Comparison of ENCODE assay signal across 27 cellular contexts in the genomic region with DNA sequence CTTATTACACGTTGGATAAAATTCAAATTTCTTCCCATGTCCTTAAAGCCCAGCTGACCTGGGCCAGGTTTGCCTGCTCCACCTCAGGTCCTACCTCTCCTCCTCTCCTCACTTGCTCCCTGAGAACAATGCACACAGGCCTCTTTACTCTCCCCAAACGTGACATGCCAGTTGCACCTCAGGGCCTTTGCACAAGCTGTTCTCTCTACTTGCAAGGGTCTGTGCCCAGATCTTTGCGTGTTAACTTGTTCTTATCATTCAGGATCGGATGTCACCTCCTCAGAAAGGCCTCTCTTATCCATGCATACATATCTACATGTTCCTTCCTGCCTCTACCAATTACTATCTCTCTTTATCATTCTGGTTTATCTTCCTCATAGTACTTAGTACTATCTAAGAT. TPM values are rescaled to one million over a fixed set of nuclear protein-coding genes. Genes with fewer than 3 reads are reported as not detected.
"Had no signal": no experiment of that assay in that cellular context is flagged by ENCODE, and none has a peak within 500 bp of the region (broad histone marks: within the 10 kb centered on the region; RNA-seq: fewer than 3 reads in every experiment).

No MANE protein-coding gene starts in this region.

- H3K9me3 ChIP-seq: breast epithelium, esophagus muscularis mucosa, ovary, right lobe of liver, uterus had no signal

- H3K27me3 ChIP-seq: breast epithelium, esophagus muscularis mucosa, ovary, right lobe of liver, uterus had no signal

- DNase-seq: activated CD4-positive, alpha-beta memory T cell treated with anti-CD3 and anti-CD28 coated beads for 36 hours; activated CD4-positive, alpha-beta T cell treated with anti-CD3 and anti-CD28 coated beads, Interleukin-2, amount 10 ng/mL, durations not matched to agents 24 days and 14 days; activated CD4-positive, CD25-positive, alpha-beta regulatory T cell treated with anti-CD3 and anti-CD28 coated beads, Interleukin-2, amount 50 U/mL, for 72 hours; activated T-cell treated with anti-CD3 and anti-CD28 coated beads, Interleukin-2, amount 50 U/mL, for 4 hours; central memory CD4-positive, alpha-beta T cell; foreskin melanocyte; left ventricle myocardium superior; midbrain; ovary; stimulated activated CD4-positive, alpha-beta T cell treated with anti-CD3 and anti-CD28 coated beads, Interleukin-12 subunit alpha, Interleukin-12 subunit beta, amount 100 ng/mL, for 4 hours; stimulated activated CD4-positive, alpha-beta T cell treated with anti-CD3 and anti-CD28 coated beads, Interleukin-4, amount 100 ng/mL, for 1 hour; substantia nigra; uterus had no signal

- H3K27ac Mint-ChIP-seq: activated CD4-positive, alpha-beta memory T cell treated with anti-CD3 and anti-CD28 coated beads for 36 hours; activated CD4-positive, alpha-beta T cell treated with anti-CD3 and anti-CD28 coated beads, Interleukin-2, amount 10 ng/mL, durations not matched to agents 24 days and 14 days; activated T-helper 2 cell treated with anti-CD3 and anti-CD28 coated beads, Interferon-gamma antibody, Interleukin-2, Interleukin-4, amounts not matched to agents 10 μg/mL and 5 μg/mL and 100 μg/mL, durations not matched to agents 14 hours and 24 hours and 36 hours; dendritic cell treated with granulocyte-macrophage colony-stimulating factor and Interleukin-4, amounts not matched to agents 40 ng/mL and 50 ng/mL, for 4 days; nephron; progenitor cell of endocrine pancreas; stimulated activated naive CD8-positive, alpha-beta T cell treated with anti-CD3 and anti-CD28 coated beads, Interleukin-15, Interleukin-2, amounts not matched to agents 100 ng/mL and 50 ng/mL, for 24 hours; type B pancreatic cell had no signal

- H3K9me3 Mint-ChIP-seq: activated CD4-positive, alpha-beta memory T cell treated with anti-CD3 and anti-CD28 coated beads for 36 hours; activated T-cell treated with anti-CD3 and anti-CD28 coated beads, Interleukin-2, amount 50 U/mL, for 4 hours; activated T-helper 2 cell treated with anti-CD3 and anti-CD28 coated beads, Interferon-gamma antibody, Interleukin-2, Interleukin-4, amounts not matched to agents 10 μg/mL and 5 μg/mL and 100 μg/mL, durations not matched to agents 14 hours and 24 hours and 36 hours; dendritic cell treated with granulocyte-macrophage colony-stimulating factor and Interleukin-4, amounts not matched to agents 40 ng/mL and 50 ng/mL, for 4 days; nephron; stimulated activated naive CD8-positive, alpha-beta T cell treated with anti-CD3 and anti-CD28 coated beads, Interleukin-15, Interleukin-2, amounts not matched to agents 100 ng/mL and 50 ng/mL, for 24 hours; type B pancreatic cell had no signal

- H3K4me3 Mint-ChIP-seq: activated CD4-positive, alpha-beta memory T cell treated with anti-CD3 and anti-CD28 coated beads for 36 hours; activated CD4-positive, alpha-beta T cell treated with anti-CD3 and anti-CD28 coated beads, Interleukin-2, amount 10 ng/mL, durations not matched to agents 24 days and 14 days; activated T-cell treated with anti-CD3 and anti-CD28 coated beads, Interleukin-2, amount 50 U/mL, for 4 hours; dendritic cell treated with granulocyte-macrophage colony-stimulating factor and Interleukin-4, amounts not matched to agents 40 ng/mL and 50 ng/mL, for 4 days; nephron; stimulated activated naive CD8-positive, alpha-beta T cell treated with anti-CD3 and anti-CD28 coated beads, Interleukin-15, Interleukin-2, amounts not matched to agents 100 ng/mL and 50 ng/mL, for 24 hours; type B pancreatic cell had no signal

- H3K4me3 ChIP-seq: breast epithelium, esophagus muscularis mucosa, ovary, right lobe of liver, uterus had no signal

- H3K36me3 Mint-ChIP-seq: activated CD4-positive, alpha-beta memory T cell treated with anti-CD3 and anti-CD28 coated beads for 36 hours; type B pancreatic cell had no signal

- H3K4me1 Mint-ChIP-seq: nephron had no signal

- H3K36me3 ChIP-seq: breast epithelium, esophagus muscularis mucosa, ovary, right lobe of liver, uterus had no signal

- H3K4me1 ChIP-seq: breast epithelium, esophagus muscularis mucosa, right lobe of liver, uterus had no signal

- ATAC-seq: activated naive CD4-positive, alpha-beta T cell treated with anti-CD3 and anti-CD28 coated beads, Interleukin-2, amount 50 U/mL, for 72 hours; activated T-cell treated with anti-CD3 and anti-CD28 coated beads, Interleukin-2, amount 50 U/mL, for 4 hours; left ventricle myocardium superior; right lobe of liver had no signal

- H3K27me3 Mint-ChIP-seq: activated CD4-positive, alpha-beta memory T cell treated with anti-CD3 and anti-CD28 coated beads for 36 hours; dendritic cell treated with granulocyte-macrophage colony-stimulating factor and Interleukin-4, amounts not matched to agents 40 ng/mL and 50 ng/mL, for 4 days; stimulated activated naive CD8-positive, alpha-beta T cell treated with anti-CD3 and anti-CD28 coated beads, Interleukin-15, Interleukin-2, amounts not matched to agents 100 ng/mL and 50 ng/mL, for 24 hours; type B pancreatic cell had no signal

- FAIRE-seq: islet of Langerhans had no signal

- H3K27ac ChIP-seq: breast epithelium, esophagus muscularis mucosa, ovary, right lobe of liver, uterus had no signal

RNA-seq across cellular contexts. Expression of a gene that starts 14.7 kb away (rescaled TPM):
- total RNA-seq: activated CD4-positive, alpha-beta T cell treated with anti-CD3 and anti-CD28 coated beads, Interleukin-2, amount 10 ng/mL, durations not matched to agents 24 days and 14 days; activated CD8-positive, alpha-beta memory T cell treated with anti-CD3 and anti-CD28 coated beads for 36 hours; activated T-helper 2 cell treated with anti-CD3 and anti-CD28 coated beads, Interferon-gamma antibody, Interleukin-2, Interleukin-4, amounts not matched to agents 10 μg/mL and 5 μg/mL and 100 μg/mL, durations not matched to agents 14 hours and 24 hours and 36 hours; left ventricle myocardium superior; lung microvascular endothelial cell had no signal

RNA-seq across cellular contexts. Expression of a gene that starts 37.4 kb away (rescaled TPM):
- total RNA-seq: activated CD4-positive, alpha-beta memory T cell treated with anti-CD3 and anti-CD28 coated beads for 36 hours; activated CD4-positive, alpha-beta T cell treated with anti-CD3 and anti-CD28 coated beads, Interleukin-2, amount 10 ng/mL, durations not matched to agents 24 days and 14 days; activated CD8-positive, alpha-beta memory T cell treated with anti-CD3 and anti-CD28 coated beads for 36 hours; activated naive CD4-positive, alpha-beta T cell treated with anti-CD3 and anti-CD28 coated beads, Interleukin-2, amount 50 U/mL, for 72 hours; activated T-cell treated with anti-CD3 and anti-CD28 coated beads, Interleukin-2, amount 50 U/mL, for 4 hours; activated T-helper 2 cell treated with anti-CD3 and anti-CD28 coated beads, Interferon-gamma antibody, Interleukin-2, Interleukin-4, amounts not matched to agents 10 μg/mL and 5 μg/mL and 100 μg/mL, durations not matched to agents 14 hours and 24 hours and 36 hours; lung microvascular endothelial cell; renal cortical epithelial cell had no signal
